ENCODE assay signal across 8 cellular contexts in the genomic region with DNA sequence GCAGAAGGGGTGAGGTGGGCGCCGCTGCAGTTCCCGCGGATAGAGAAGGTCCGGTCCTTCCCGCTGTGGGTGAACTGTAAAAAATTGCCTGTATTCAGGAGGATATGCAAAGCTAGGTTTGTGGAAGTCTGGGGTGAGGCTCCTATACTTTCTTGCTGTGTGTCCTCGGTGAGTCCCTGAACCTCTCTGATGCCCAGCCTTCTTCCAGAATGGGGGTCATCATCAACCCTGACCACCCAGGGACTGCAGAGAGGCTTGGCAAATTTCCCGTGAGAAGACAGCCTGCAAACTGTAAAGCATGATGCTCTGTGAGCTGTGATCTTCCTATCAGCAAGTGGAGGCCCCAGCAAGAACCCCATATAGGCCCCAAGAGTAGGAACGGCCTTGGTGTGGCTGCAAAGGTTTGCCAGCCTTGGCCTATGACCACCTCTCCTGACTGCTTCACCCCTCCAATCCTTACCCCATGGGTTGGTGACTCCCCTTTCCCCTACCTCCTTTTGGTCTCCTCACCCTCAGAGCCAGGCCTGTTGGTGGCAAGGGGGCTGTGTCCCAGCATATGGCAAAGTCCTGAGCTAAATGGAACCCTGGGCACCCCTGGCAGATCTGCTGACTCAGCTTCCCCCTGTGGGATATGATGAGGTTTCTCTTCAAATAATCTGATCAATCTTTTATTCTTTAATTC. TPM values are rescaled to one million over a fixed set of nuclear protein-coding genes. Genes with fewer than 3 reads are reported as not detected.
DNase-seq lines count a peak whose midpoint lies in the region; ATAC-seq and TF ChIP-seq lines count a peak whose summit lies in the region.

No MANE protein-coding gene starts in this region.

- H3K4me1 ChIP-seq in adipocyte (ENCODE audit: control insufficient read depth, insufficient read depth, low read length) (peaks cover 33% of the 10 kb centered on the region), lung (ENCODE audit: control insufficient read depth in 2 of 2, insufficient read depth in 2 of 2, low read length in 2 of 2) (peaks cover 0 to 5% of the 10 kb centered on the region in 2 donors), vagina (peaks cover 16% of the 10 kb centered on the region)

- 4 to 7% methylated on average over 9 of the region's 9 CpGs for WGBS in lung, 2 donors

- no peak for TF ChIP-seq POLR2A in vagina (IDR thresholded peaks at IDR 0.05)

- TF ChIP-seq CTCF in lung (IDR thresholded peaks at IDR 0.05; ENCODE audit: control extremely low read depth, extremely low read depth) (no peak), vagina (IDR thresholded peaks at IDR 0.05) (no peak)

- intact Hi-C loops in vagina (cut with DNase I), result no loop called here

- no peaks in the 10 kb centered on the region for H3K27me3 ChIP-seq in adipocyte (replicated peaks; ENCODE audit: control insufficient read depth, insufficient read depth, low read length)
- no peaks in the 10 kb centered on the region for H3K27me3 ChIP-seq in lung (ENCODE audit: control insufficient read depth, insufficient read depth)
- no peaks in the 10 kb centered on the region for H3K27me3 ChIP-seq in vagina

- H3K27ac ChIP-seq in lung (ENCODE audit: low read depth in 1 of 2, low read length in 1 of 2), result no peak overlapping the region
- H3K27ac ChIP-seq in vagina, result peak overlapping the region; percentile 56

- no peaks in the 10 kb centered on the region for H3K9me3 ChIP-seq in adipocyte (ENCODE audit: control insufficient read depth, low read length)
- peaks cover 0 to 2% of the 10 kb centered on the region in 2 donors for H3K9me3 ChIP-seq in lung (ENCODE audit: control insufficient read depth in 2 of 2, insufficient read depth in 1 of 2, low read length in 1 of 2)
- no peaks in the 10 kb centered on the region for H3K9me3 ChIP-seq in vagina

- H3K4me3 ChIP-seq in adipocyte (ENCODE audit: low read length) (peak overlapping the region; percentile 95), lung (peak overlapping the region; percentile 79), vagina (peak overlapping the region; percentile 58 to 73)

- peak; percentile 13 for ATAC-seq in HG03097 (IDR thresholded peaks at IDR 0.05; ENCODE audit: low FRiP score, unreplicated experiment)
- no peak for ATAC-seq in lung (ENCODE audit: insufficient read depth, low FRiP score)
- no peak for ATAC-seq in HG03135 (IDR thresholded peaks at IDR 0.05; ENCODE audit: unreplicated experiment)
- no peak for ATAC-seq in GM19324 (IDR thresholded peaks at IDR 0.05; ENCODE audit: low FRiP score, unreplicated experiment)

- DNase-seq in EL (peak; percentile 14), adipocyte (ENCODE audit: low read depth) (peak; percentile 29), lung (ENCODE audit: low spot score) (no peak), vagina (ENCODE audit: extremely low spot score in 2 of 2) (no peak), NK-92 (lab: John Stamatoyannopoulos, UW; ENCODE audit: unreplicated experiment) (no peak)

- H3K36me3 ChIP-seq in adipocyte (ENCODE audit: control insufficient read depth, insufficient read depth, low read length, severe bottlenecking) (peaks cover 25% of the 10 kb centered on the region), lung (ENCODE audit: control insufficient read depth in 2 of 2, insufficient read depth in 2 of 2, low read length in 2 of 2) (peaks cover 0 to 13% of the 10 kb centered on the region in 2 donors), vagina (peaks cover 0 to 14% of the 10 kb centered on the region in 2 donors)

- H3K9ac ChIP-seq in adipocyte (ENCODE audit: low read length), result peak overlapping the region; percentile 94

RNA-seq across cellular contexts. Expression of a gene that starts 0.8 kb away (rescaled TPM):
- total RNA-seq in lung (10 to 100 TPM in 1 of 2 donors, 1 to 10 TPM in 1; 9.3 to 21.1 TPM), vagina (13.3 TPM)
- 10 to 100 TPM in 1 of 2 donors, 1 to 10 TPM in 1; 6.4 to 14.8 TPM for polyA plus RNA-seq in lung

RNA-seq across cellular contexts. Expression of a gene that starts 31.0 kb away (rescaled TPM):
- total RNA-seq in lung, result 1 to 10 TPM; 1.7 to 2.4 TPM
- polyA plus RNA-seq in lung, result under 1 TPM; 0.23 to 0.24 TPM
- total RNA-seq in vagina, result not detected

Comparison
In these comparisons a context has a peak if more than half of its experiments do, and no peak if none do; other contexts are left out.
1. DNase-seq: peak in EL (single experiment) and adipocyte (single experiment); none in lung (single experiment), vagina (0 of 2) and NK-92 (single experiment).
2. Peak in every context shown above with its lines, with median percentiles within 50 percentile points of each other: H3K4me3 ChIP-seq.